In genomic region chr4:82737354-82737753, GRCh38 we compare ENCODE assay signal across 7 cellular contexts.
"Had no signal": no experiment of that assay in that cellular context is flagged by ENCODE, and none has a peak within 500 bp of the region (broad histone marks: within the 10 kb centered on the region; RNA-seq: fewer than 3 reads in every experiment).

No MANE protein-coding gene starts in this region.

- H3K9me3 Mint-ChIP-seq: GM23338, H9, HFFc6 had no signal

- H3K36me3 Mint-ChIP-seq: IgD-negative memory B cell had no signal

- H3K4me1 Mint-ChIP-seq: IgD-negative memory B cell had no signal

- H3K4me3 Mint-ChIP-seq: GM23338, H9, HFFc6, IgD-negative memory B cell had no signal

- H3K27ac Mint-ChIP-seq: GM23338, H9, HFFc6, IgD-negative memory B cell had no signal

- DNase-seq: H9, HCEC 1CT, HFFc6 had no signal

- ATAC-seq: GM23338, HepG2, K562 had no signal
